In the genomic region with DNA sequence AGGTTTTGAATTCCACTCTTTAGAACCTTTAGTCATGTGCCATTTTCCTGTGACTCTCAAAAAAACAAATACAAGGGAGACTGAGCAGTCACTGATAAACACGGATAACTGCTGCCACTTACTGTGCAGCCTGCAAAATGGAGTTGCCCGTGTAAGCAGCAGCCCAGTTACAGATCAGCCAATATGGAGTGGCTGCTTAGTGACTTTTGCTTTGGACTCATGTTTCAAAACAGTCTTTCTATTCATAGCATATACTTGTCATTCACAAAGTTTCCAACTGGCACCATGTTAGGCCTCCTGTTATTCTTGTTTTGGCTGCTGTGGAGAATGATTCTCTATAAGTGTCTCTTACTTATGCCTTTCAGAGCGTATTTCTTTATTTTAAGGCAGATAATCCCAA, we compare ENCODE assay signal across 27 cellular contexts. TPM values are rescaled to one million over a fixed set of nuclear protein-coding genes. Genes with fewer than 3 reads are reported as not detected.
DNase-seq lines count a peak whose midpoint lies in the region; ATAC-seq and TF ChIP-seq lines count a peak whose summit lies in the region.
"Had no signal": no experiment of that assay in that cellular context is flagged by ENCODE, and none has a peak within 500 bp of the region (broad histone marks: within the 10 kb centered on the region; RNA-seq: fewer than 3 reads in every experiment).

No MANE protein-coding gene starts in this region.

- intact Hi-C loops in Right ventricle myocardium superior (cut with DNase I): no loop called here

- TF ChIP-seq CTCF in Loucy (conservative IDR thresholded peaks at IDR 0.05; ENCODE audit: low read length): no peak
- TF ChIP-seq CTCF in neural cell (IDR thresholded peaks at IDR 0.05; ENCODE audit: poor library complexity, severe bottlenecking): no peak

- H3K4me2 ChIP-seq in Loucy (ENCODE audit: low read depth, low read length, poor library complexity, severe bottlenecking) (peak overlapping the region; percentile 98), neural cell (ENCODE audit: low read length) (peak overlapping the region; percentile 56)

- peaks cover 47% of the 10 kb centered on the region for H3K4me1 ChIP-seq in Loucy (ENCODE audit: insufficient read depth, low read length, poor library complexity, severe bottlenecking)

- no peaks in the 10 kb centered on the region for H3K9me2 ChIP-seq in Loucy (replicated peaks; ENCODE audit: low read depth, low read length)
- no peaks in the 10 kb centered on the region for H3K9me2 ChIP-seq in neural cell (ENCODE audit: insufficient read depth, low read length)

- DNase-seq in NCI-H2107 treated with DMSO at 0.1 percent for 48 hours (lab: John Stamatoyannopoulos, UW; ENCODE audit: unreplicated experiment) (peak; percentile 30), NCI-H2107 (lab: John Stamatoyannopoulos, UW) (no peak), Right ventricle myocardium superior (no peak), CD1c-positive myeloid dendritic cell (ENCODE audit: extremely low spot score) (no peak)
- DNase-seq: activated CD4-positive, alpha-beta T cell treated with anti-CD3 and anti-CD28 coated beads, Interleukin-2, amount 50 U/mL, for 1 hour; activated CD8-positive, alpha-beta memory T cell treated with anti-CD3 and anti-CD28 coated beads, Interleukin-2, amount 50 U/mL, for 4 hours; activated effector memory CD4-positive, alpha-beta T cell treated with anti-CD3 and anti-CD28 coated beads, Interleukin-2, amount 50 U/mL, for 16 hours; central memory CD4-positive, alpha-beta T cell; dorsolateral prefrontal cortex; GF-D8; GM23248; hippocampal formation; IMR-90; naive B cell; NCI-H2171 treated with DMSO at 0.1 percent for 48 hours; NCI-H526 treated with DMSO at 0.1 percent for 48 hours; posterior cingulate gyrus; SIG-M5; stimulated activated CD4-positive, alpha-beta T cell treated with anti-CD3 and anti-CD28 coated beads, Interleukin-1b, Interleukin-23, amount 100 ng/mL, for 48 hours; stimulated activated naive CD4-positive, alpha-beta T cell; T-cell had no signal

- H3K9me3 ChIP-seq in Loucy (ENCODE audit: insufficient read depth, low read depth, low read length) (no peaks in the 10 kb centered on the region), neural cell (ENCODE audit: low read length) (no peaks in the 10 kb centered on the region)
- H3K9me3 ChIP-seq: BLaER1 treated with 17β-estradiol and CSF1 and Interleukin-3, amounts not matched to agents 10 nM and 100 nM; thoracic aorta had no signal

- peak; percentile 14 for TF ChIP-seq RAD21 in neural cell (conservative IDR thresholded peaks at IDR 0.05)

- peaks cover 44% of the 10 kb centered on the region for H3K79me2 ChIP-seq in Loucy (ENCODE audit: insufficient read depth, low read length)
- H3K79me2 ChIP-seq in neural cell (replicated peaks; ENCODE audit: insufficient read depth, low read length): peaks cover 44% of the 10 kb centered on the region

- H3K9ac ChIP-seq in Loucy (ENCODE audit: low read depth, low read length, poor library complexity, severe bottlenecking): peak overlapping the region; percentile 86
- H3K9ac ChIP-seq in neural cell (ENCODE audit: low read length): no peak overlapping the region
- H3K9ac ChIP-seq: BLaER1 treated with 17β-estradiol and CSF1 and Interleukin-3, amounts not matched to agents 10 nM and 100 nM; GM23248 had no signal

- H3K27ac ChIP-seq in neural cell (ENCODE audit: low read length): no peak overlapping the region
- H3K27ac ChIP-seq: GM23248, thoracic aorta had no signal

- no peak for TF ChIP-seq EP300 in neural cell (conservative IDR thresholded peaks at IDR 0.05; ENCODE audit: poor library complexity, severe bottlenecking)

- H3K36me3 ChIP-seq in Loucy (ENCODE audit: insufficient read depth, low read length): peaks cover 19% of the 10 kb centered on the region; the same call in 1 of the 2 replicates
- peaks cover 4% of the 10 kb centered on the region for H3K36me3 ChIP-seq in neural cell (ENCODE audit: insufficient read depth, low read length)

- H2AFZ ChIP-seq in Loucy (ENCODE audit: low read length) (no peak overlapping the region), neural cell (ENCODE audit: low read depth, low read length) (no peak overlapping the region)
- H2AFZ ChIP-seq: GM23248 had no signal

- H3K27me3 ChIP-seq in Loucy (ENCODE audit: insufficient read depth, low read length, poor library complexity, severe bottlenecking) (no peaks in the 10 kb centered on the region), neural cell (ENCODE audit: insufficient read depth, low read depth, low read length) (no peaks in the 10 kb centered on the region)
- H3K27me3 ChIP-seq: BLaER1 treated with 17β-estradiol and CSF1 and Interleukin-3, amounts not matched to agents 10 nM and 100 nM; dorsolateral prefrontal cortex had no signal

- peaks cover 10% of the 10 kb centered on the region for H4K20me1 ChIP-seq in Loucy (ENCODE audit: insufficient read depth, low read length, poor library complexity, severe bottlenecking)
- H4K20me1 ChIP-seq in neural cell (ENCODE audit: insufficient read depth): no peaks in the 10 kb centered on the region

- H3F3A ChIP-seq in Loucy (ENCODE audit: low read depth) (no peaks in the 10 kb centered on the region), neural cell (ENCODE audit: insufficient read depth, low read length, poor library complexity, severe bottlenecking) (peaks cover 4% of the 10 kb centered on the region)

- H3K4me3 ChIP-seq in Loucy (ENCODE audit: low read length, poor library complexity, severe bottlenecking) (peak overlapping the region; percentile 83), neural cell (ENCODE audit: low read length) (peak overlapping the region; percentile 81)
- H3K4me3 ChIP-seq: BLaER1 treated with 17β-estradiol and CSF1 and Interleukin-3, amounts not matched to agents 10 nM and 100 nM; GM23248; thoracic aorta had no signal

- ATAC-seq in Right ventricle myocardium superior (ENCODE audit: poor library complexity) (peak; percentile 78), HG03521 (IDR thresholded peaks at IDR 0.05; ENCODE audit: unreplicated experiment) (no peak), HG03045 (IDR thresholded peaks at IDR 0.05; ENCODE audit: unreplicated experiment) (no peak)
- ATAC-seq: T-cell had no signal

TF ChIP-seq in neural cell, 6 proteins besides CTCF, POLR2A, EP300 and RAD21:
- no peak for TF ChIP-seq MXI1 (conservative IDR thresholded peaks at IDR 0.05; ENCODE audit: poor library complexity, severe bottlenecking)
- TF ChIP-seq, protein P1, sequence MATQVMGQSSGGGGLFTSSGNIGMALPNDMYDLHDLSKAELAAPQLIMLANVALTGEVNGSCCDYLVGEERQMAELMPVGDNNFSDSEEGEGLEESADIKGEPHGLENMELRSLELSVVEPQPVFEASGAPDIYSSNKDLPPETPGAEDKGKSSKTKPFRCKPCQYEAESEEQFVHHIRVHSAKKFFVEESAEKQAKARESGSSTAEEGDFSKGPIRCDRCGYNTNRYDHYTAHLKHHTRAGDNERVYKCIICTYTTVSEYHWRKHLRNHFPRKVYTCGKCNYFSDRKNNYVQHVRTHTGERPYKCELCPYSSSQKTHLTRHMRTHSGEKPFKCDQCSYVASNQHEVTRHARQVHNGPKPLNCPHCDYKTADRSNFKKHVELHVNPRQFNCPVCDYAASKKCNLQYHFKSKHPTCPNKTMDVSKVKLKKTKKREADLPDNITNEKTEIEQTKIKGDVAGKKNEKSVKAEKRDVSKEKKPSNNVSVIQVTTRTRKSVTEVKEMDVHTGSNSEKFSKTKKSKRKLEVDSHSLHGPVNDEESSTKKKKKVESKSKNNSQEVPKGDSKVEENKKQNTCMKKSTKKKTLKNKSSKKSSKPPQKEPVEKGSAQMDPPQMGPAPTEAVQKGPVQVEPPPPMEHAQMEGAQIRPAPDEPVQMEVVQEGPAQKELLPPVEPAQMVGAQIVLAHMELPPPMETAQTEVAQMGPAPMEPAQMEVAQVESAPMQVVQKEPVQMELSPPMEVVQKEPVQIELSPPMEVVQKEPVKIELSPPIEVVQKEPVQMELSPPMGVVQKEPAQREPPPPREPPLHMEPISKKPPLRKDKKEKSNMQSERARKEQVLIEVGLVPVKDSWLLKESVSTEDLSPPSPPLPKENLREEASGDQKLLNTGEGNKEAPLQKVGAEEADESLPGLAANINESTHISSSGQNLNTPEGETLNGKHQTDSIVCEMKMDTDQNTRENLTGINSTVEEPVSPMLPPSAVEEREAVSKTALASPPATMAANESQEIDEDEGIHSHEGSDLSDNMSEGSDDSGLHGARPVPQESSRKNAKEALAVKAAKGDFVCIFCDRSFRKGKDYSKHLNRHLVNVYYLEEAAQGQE (IDR thresholded peaks at IDR 0.05; ENCODE audit: borderline replicate concordance): no peak
- TF ChIP-seq SMC3 (conservative IDR thresholded peaks at IDR 0.05; ENCODE audit: poor library complexity): no peak
- TF ChIP-seq EZH2 (IDR thresholded peaks at IDR 0.05; ENCODE audit: borderline replicate concordance, insufficient read depth, low read length, poor library complexity, severe bottlenecking): no peak
- no peak for TF ChIP-seq POLR2AphosphoS5 (IDR thresholded peaks at IDR 0.05)
- TF ChIP-seq TAF1 (IDR thresholded peaks at IDR 0.05; ENCODE audit: low read depth): no peak

RNA-seq across cellular contexts. Expression of a gene that starts 3.0 kb away (rescaled TPM):
- total RNA-seq in Right ventricle myocardium superior: 58.8 TPM
- 182 and 202 TPM in 2 replicates for polyA plus RNA-seq in neural cell
- 80.8 and 130 TPM in 2 replicates for polyA minus RNA-seq in neural cell
